In the genomic region with DNA sequence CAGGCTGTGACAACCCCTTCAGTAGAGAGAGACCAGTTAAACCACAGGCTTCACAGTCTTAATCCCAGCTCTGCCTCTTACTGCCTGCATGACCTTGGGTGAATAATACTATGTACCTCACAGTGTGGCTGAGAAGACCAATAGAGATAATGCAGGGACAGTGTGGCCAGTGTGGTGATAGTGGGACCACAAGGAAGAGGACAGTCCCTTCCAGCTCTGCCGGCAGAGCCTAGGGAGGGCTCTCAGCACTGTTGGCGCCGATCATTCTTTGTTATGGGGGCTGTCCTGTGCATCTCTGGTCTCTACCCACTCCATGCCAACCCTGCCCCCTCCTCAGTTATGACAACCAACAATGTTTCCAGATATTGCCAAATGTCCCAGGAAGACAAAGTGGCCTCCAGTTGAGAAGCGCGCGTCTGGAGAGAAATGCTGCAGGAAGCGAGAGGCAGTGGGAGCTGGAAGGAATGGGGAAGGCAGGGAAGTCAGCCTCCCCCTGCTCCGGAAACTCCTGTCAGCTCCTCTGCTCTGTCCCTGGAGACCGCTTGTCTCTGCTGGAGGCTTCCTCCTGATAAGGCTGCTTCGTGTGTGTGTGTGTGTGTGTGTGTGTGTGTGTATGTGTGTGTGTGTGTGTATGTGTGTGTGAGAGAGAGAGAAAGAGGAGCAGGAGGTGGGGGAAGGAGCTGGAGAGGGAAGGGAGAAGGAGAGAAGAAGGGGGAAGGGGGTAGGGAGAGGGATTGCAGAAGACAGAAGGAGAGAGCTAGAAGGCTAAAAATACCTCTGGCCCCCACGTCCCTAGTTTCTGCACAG, we compare ENCODE assay signal across 14 cellular contexts. TPM values are rescaled to one million over a fixed set of nuclear protein-coding genes. Genes with fewer than 3 reads are reported as not detected.
DNase-seq lines count a peak whose midpoint lies in the region; FAIRE-seq and TF ChIP-seq lines count a peak whose summit lies in the region.
"Had no signal": no experiment of that assay in that cellular context is flagged by ENCODE, and none has a peak within 500 bp of the region (broad histone marks: within the 10 kb centered on the region; RNA-seq: fewer than 3 reads in every experiment).

No MANE protein-coding gene starts in this region.

- H3K4me2 ChIP-seq in BLaER1: peak overlapping the region; percentile 98

- H3K27me3 ChIP-seq in BLaER1 (no peaks in the 10 kb centered on the region), Peyer's patch (no peaks in the 10 kb centered on the region)
- H3K27me3 ChIP-seq: gastroesophageal sphincter had no signal

- peak overlapping the region; percentile 52 for H3K4me3 ChIP-seq in BLaER1
- peak overlapping the region; percentile 21 for H3K4me3 ChIP-seq in NB4 (ENCODE audit: low read depth, low read length)
- H3K4me3 ChIP-seq in choroid plexus epithelial cell (ENCODE audit: low read depth, low read length): peak overlapping the region; percentile 4
- no peak overlapping the region for H3K4me3 ChIP-seq in kidney (ENCODE audit: low read length in 2 of 2)
- H3K4me3 ChIP-seq in Peyer's patch: no peak overlapping the region
- H3K4me3 ChIP-seq: gastroesophageal sphincter had no signal

- peak; percentile 93 for DNase-seq in NB4 (ENCODE audit: low read depth)
- peak; percentile 91 for DNase-seq in choroid plexus epithelial cell (ENCODE audit: low read depth)
- DNase-seq in kidney: peak; percentile 81
- DNase-seq in effector CD4-positive, alpha-beta T cell: no peak
- DNase-seq in activated CD4-positive, alpha-beta T cell treated with anti-CD3 and anti-CD28 coated beads for 1 hour: no peak
- DNase-seq in NOMO-1 (lab: John Stamatoyannopoulos, UW; ENCODE audit: unreplicated experiment in 2 of 2): no peak
- no peak for DNase-seq in Peyer's patch
- DNase-seq: activated B cell treated with CpG ODN at 0.5 μM for 24 hours; activated T-cell treated with anti-CD3 and anti-CD28 coated beads, Interleukin-2, amount 50 U/mL, for 72 hours; midbrain; NCI-H146 had no signal

- intact Hi-C loops in kidney (cut with DNase I): loop anchor here (5.0 kb wide), 1 partner anchor 150 kb away; no protein-coding TSS in a partner anchor

- TF ChIP-seq CTCF in NB4 (IDR thresholded peaks at IDR 0.05; ENCODE audit: low read depth, low read length) (no peak), choroid plexus epithelial cell (conservative IDR thresholded peaks at IDR 0.05; ENCODE audit: low read depth, low read length) (no peak), kidney (IDR thresholded peaks at IDR 0.05; ENCODE audit: borderline replicate concordance, extremely low read depth, insufficient read depth) (no peak), Peyer's patch (IDR thresholded peaks at IDR 0.05) (no peak)

- H4K20me1 ChIP-seq in BLaER1: no peaks in the 10 kb centered on the region

- peak overlapping the region; percentile 80 for H3K27ac ChIP-seq in BLaER1
- H3K27ac ChIP-seq in kidney (ENCODE audit: low read depth in 2 of 2, low read length in 2 of 2): peak overlapping the region in 1 of 2 donors; percentile 62
- no peak overlapping the region for H3K27ac ChIP-seq in Peyer's patch
- H3K27ac ChIP-seq: gastroesophageal sphincter had no signal

- H3K36me3 ChIP-seq in BLaER1: no peaks in the 10 kb centered on the region
- H3K36me3 ChIP-seq in kidney (ENCODE audit: control insufficient read depth in 1 of 2, insufficient read depth in 2 of 2, low read length in 2 of 2): no peaks in the 10 kb centered on the region
- H3K36me3 ChIP-seq in Peyer's patch: no peaks in the 10 kb centered on the region
- H3K36me3 ChIP-seq: gastroesophageal sphincter had no signal

- H3K9ac ChIP-seq in BLaER1 (peak overlapping the region; percentile 58), kidney (ENCODE audit: low read length in 2 of 2) (no peak overlapping the region)

- FAIRE-seq in kidney (lab: Jason Lieb, UNC): no peak

- H3K9me3 ChIP-seq in BLaER1 (no peaks in the 10 kb centered on the region), kidney (ENCODE audit: control insufficient read depth in 1 of 2, low read length in 2 of 2) (no peaks in the 10 kb centered on the region), Peyer's patch (no peaks in the 10 kb centered on the region)
- H3K9me3 ChIP-seq: gastroesophageal sphincter had no signal

- H3K4me1 ChIP-seq in BLaER1: peaks cover 64% of the 10 kb centered on the region
- H3K4me1 ChIP-seq in kidney (ENCODE audit: control insufficient read depth in 1 of 2, insufficient read depth in 1 of 2, low read depth in 1 of 2, low read length in 2 of 2): peaks cover 0 to 7% of the 10 kb centered on the region in 2 donors
- H3K4me1 ChIP-seq in Peyer's patch: peaks cover 0 to 12% (median 5%) of the 10 kb centered on the region in 4 donors

- TF ChIP-seq POLR2A in NB4 (IDR thresholded peaks at IDR 0.05; ENCODE audit: extremely low read depth, insufficient read length) (no peak), Peyer's patch (IDR thresholded peaks at IDR 0.05) (no peak)

RNA-seq across cellular contexts. Expression of a gene that starts 31.8 kb away (rescaled TPM):
- not detected for total RNA-seq in kidney
- not detected for polyA plus RNA-seq in kidney (ENCODE audit: insufficient read depth, low read depth, low replicate concordance)
- total RNA-seq in Peyer's patch: 1,000 to 10,000 TPM; 1,180 to 6,474 (median 2,517) TPM
- total RNA-seq: activated B cell treated with CpG ODN at 0.5 μM for 24 hours; activated T-cell treated with anti-CD3 and anti-CD28 coated beads, Interleukin-2, amount 50 U/mL, for 72 hours; gastroesophageal sphincter; skeletal muscle tissue had no signal

Comparison
In these comparisons a context has a peak if more than half of its experiments do, and no peak if none do; other contexts are left out.
1. H3K4me3 ChIP-seq: peak in BLaER1 (single experiment), NB4 (single experiment) and choroid plexus epithelial cell (single experiment); none in kidney (0 of 2) and Peyer's patch (0 of 4).
2. DNase-seq: peak in NB4 (single experiment), choroid plexus epithelial cell (single experiment) and kidney (single experiment); none in effector CD4-positive, alpha-beta T cell (single experiment), activated CD4-positive, alpha-beta T cell treated with anti-CD3 and anti-CD28 coated beads for 1 hour (single experiment), NOMO-1 (0 of 2) and Peyer's patch (0 of 3).
3. RNA of a gene that starts 31.8 kb away (total RNA-seq): 1,180 to 6,474 TPM in Peyer's patch; not detected in kidney (single experiment); every median in the first group is over 1,000 times any median in the second.